ENCODE assay signal across 1 cellular context in genomic region chr15:44728576-44729393, GRCh38.
A peak's percentile ranks its signal among the peaks of the same experiment; 100 is the strongest.
TF ChIP-seq lines count a peak whose summit lies in the region.

No MANE protein-coding gene starts in this region.

TF ChIP-seq in HepG2, 621 proteins besides CTCF, POLR2A, EP300 and RAD21 (continued from another document and continues in another):
- no peak for TF ChIP-seq DMTF1 (CRISPR knock-in tag; IDR thresholded peaks at IDR 0.05)
- TF ChIP-seq ZNF547 (CRISPR knock-in tag; IDR thresholded peaks at IDR 0.05): no peak
- TF ChIP-seq ZBTB38 (CRISPR knock-in tag; IDR thresholded peaks at IDR 0.05): no peak
- peak; percentile 13; the same call in 1 of the 2 replicates for TF ChIP-seq GATA4 (IDR thresholded peaks at IDR 0.05; ENCODE audit: borderline replicate concordance, low read depth)
- TF ChIP-seq ZNF746 (CRISPR knock-in tag; IDR thresholded peaks at IDR 0.05): no peak
- TF ChIP-seq PRPF4 (IDR thresholded peaks at IDR 0.05; ENCODE audit: low read depth, low read length, poor library complexity, severe bottlenecking): no peak
- TF ChIP-seq IKZF1 (IDR thresholded peaks at IDR 0.05): no peak
- peak; percentile 11; the same call in 1 of the 2 replicates for TF ChIP-seq HNF1A (IDR thresholded peaks at IDR 0.05; ENCODE audit: low read depth)
- no peak; the same call in 1 of the 2 replicates for TF ChIP-seq HNF1A (CRISPR knock-in tag; IDR thresholded peaks at IDR 0.05; ENCODE audit: borderline replicate concordance)
- TF ChIP-seq ZMAT5 (CRISPR knock-in tag; IDR thresholded peaks at IDR 0.05; ENCODE audit: borderline replicate concordance, low read depth): no peak
- 0 out of 2 replicates have a peak, but pooled peaks have one; percentile 32 for TF ChIP-seq ZNF263 (CRISPR knock-in tag; IDR thresholded peaks at IDR 0.05)
- peak; percentile 65; the same call in 1 of the 2 replicates for TF ChIP-seq ATF3 (CRISPR knock-in tag; IDR thresholded peaks at IDR 0.05)
- TF ChIP-seq HES4 (CRISPR knock-in tag; IDR thresholded peaks at IDR 0.05; ENCODE audit: borderline replicate concordance): no peak
- TF ChIP-seq ZFP62 (CRISPR knock-in tag; IDR thresholded peaks at IDR 0.05): no peak
- no peak for TF ChIP-seq ZNF367 (CRISPR knock-in tag; IDR thresholded peaks at IDR 0.05; ENCODE audit: borderline replicate concordance)
- TF ChIP-seq ZNF710 (CRISPR knock-in tag; IDR thresholded peaks at IDR 0.05; ENCODE audit: borderline replicate concordance): no peak
- TF ChIP-seq ZNF75D (CRISPR knock-in tag; IDR thresholded peaks at IDR 0.05; ENCODE audit: borderline replicate concordance): no peak
- TF ChIP-seq RFX3 (CRISPR knock-in tag; IDR thresholded peaks at IDR 0.05): no peak
- TF ChIP-seq ZNF878 (CRISPR knock-in tag; IDR thresholded peaks at IDR 0.05): peak; percentile 30; the same call in 1 of the 2 replicates
- no peak for TF ChIP-seq ZHX1 (CRISPR knock-in tag; IDR thresholded peaks at IDR 0.05; ENCODE audit: low read depth)
- no peak for TF ChIP-seq NBN (conservative IDR thresholded peaks at IDR 0.05)
- peak; percentile 31; the same call in 1 of the 2 replicates for TF ChIP-seq ATF2 (CRISPR knock-in tag; IDR thresholded peaks at IDR 0.05)
- no peak for TF ChIP-seq HNF4G (IDR thresholded peaks at IDR 0.05; ENCODE audit: borderline replicate concordance, low read depth, low read length)
- peak; percentile 80; the same call in 1 of the 2 replicates for TF ChIP-seq HNF4G (CRISPR knock-in tag; IDR thresholded peaks at IDR 0.05; ENCODE audit: borderline replicate concordance, low read depth)
- no peak for TF ChIP-seq RBM22 (optimal IDR thresholded peaks at IDR 0.05; ENCODE audit: low read length)
- TF ChIP-seq HCFC1 (IDR thresholded peaks at IDR 0.05; ENCODE audit: low read depth, low read length): no peak
- TF ChIP-seq ZSCAN30 (CRISPR knock-in tag; IDR thresholded peaks at IDR 0.05): no peak
- TF ChIP-seq PRDM15 (CRISPR knock-in tag; IDR thresholded peaks at IDR 0.05): no peak
- TF ChIP-seq ZNF616 (CRISPR knock-in tag; IDR thresholded peaks at IDR 0.05; ENCODE audit: low read depth): no peak
- no peak for TF ChIP-seq SNRNP70 (IDR thresholded peaks at IDR 0.05; ENCODE audit: low read depth, low read length)
- no peak for TF ChIP-seq ZNF724P (CRISPR knock-in tag; IDR thresholded peaks at IDR 0.05; ENCODE audit: borderline replicate concordance)
- no peak for TF ChIP-seq MZF1 (CRISPR knock-in tag; IDR thresholded peaks at IDR 0.05; ENCODE audit: borderline replicate concordance)
- no peak for TF ChIP-seq ZNF558 (CRISPR knock-in tag; IDR thresholded peaks at IDR 0.05; ENCODE audit: borderline replicate concordance)
- TF ChIP-seq SSRP1 (CRISPR knock-in tag; IDR thresholded peaks at IDR 0.05): no peak
- TF ChIP-seq ZNF34 (CRISPR knock-in tag; IDR thresholded peaks at IDR 0.05; ENCODE audit: borderline replicate concordance): no peak
- no peak for TF ChIP-seq HHEX (CRISPR knock-in tag; IDR thresholded peaks at IDR 0.05)
- peak; percentile 43; the same call in 1 of the 2 replicates for TF ChIP-seq CAMTA2 (CRISPR knock-in tag; IDR thresholded peaks at IDR 0.05; ENCODE audit: borderline replicate concordance)
- no peak for TF ChIP-seq SRSF9 (IDR thresholded peaks at IDR 0.05; ENCODE audit: borderline replicate concordance, insufficient read depth, low read depth, low read length, poor library complexity, severe bottlenecking)
- TF ChIP-seq SMARCE1 (IDR thresholded peaks at IDR 0.05; ENCODE audit: borderline replicate concordance): no peak
- no peak for TF ChIP-seq ZNF101 (CRISPR knock-in tag; IDR thresholded peaks at IDR 0.05; ENCODE audit: borderline replicate concordance, low read depth)
- no peak for TF ChIP-seq USF2 (IDR thresholded peaks at IDR 0.05; ENCODE audit: low read depth, low read length)
- TF ChIP-seq USF2 (CRISPR knock-in tag; IDR thresholded peaks at IDR 0.05; ENCODE audit: borderline replicate concordance): peak; percentile 37; the same call in 1 of the 2 replicates
- no peak for TF ChIP-seq ZNF354B (CRISPR knock-in tag; IDR thresholded peaks at IDR 0.05)
- no peak for TF ChIP-seq NAIF1 (CRISPR knock-in tag; IDR thresholded peaks at IDR 0.05; ENCODE audit: borderline replicate concordance)
- TF ChIP-seq TRIM24 (CRISPR knock-in tag; IDR thresholded peaks at IDR 0.05): no peak
- TF ChIP-seq SALL1 (CRISPR knock-in tag; IDR thresholded peaks at IDR 0.05): peak; percentile 70
- TF ChIP-seq YEATS2 (CRISPR knock-in tag; IDR thresholded peaks at IDR 0.05; ENCODE audit: borderline replicate concordance): peak; percentile 66
